8 cellular contexts compared by ENCODE assay signal in the genomic region with DNA sequence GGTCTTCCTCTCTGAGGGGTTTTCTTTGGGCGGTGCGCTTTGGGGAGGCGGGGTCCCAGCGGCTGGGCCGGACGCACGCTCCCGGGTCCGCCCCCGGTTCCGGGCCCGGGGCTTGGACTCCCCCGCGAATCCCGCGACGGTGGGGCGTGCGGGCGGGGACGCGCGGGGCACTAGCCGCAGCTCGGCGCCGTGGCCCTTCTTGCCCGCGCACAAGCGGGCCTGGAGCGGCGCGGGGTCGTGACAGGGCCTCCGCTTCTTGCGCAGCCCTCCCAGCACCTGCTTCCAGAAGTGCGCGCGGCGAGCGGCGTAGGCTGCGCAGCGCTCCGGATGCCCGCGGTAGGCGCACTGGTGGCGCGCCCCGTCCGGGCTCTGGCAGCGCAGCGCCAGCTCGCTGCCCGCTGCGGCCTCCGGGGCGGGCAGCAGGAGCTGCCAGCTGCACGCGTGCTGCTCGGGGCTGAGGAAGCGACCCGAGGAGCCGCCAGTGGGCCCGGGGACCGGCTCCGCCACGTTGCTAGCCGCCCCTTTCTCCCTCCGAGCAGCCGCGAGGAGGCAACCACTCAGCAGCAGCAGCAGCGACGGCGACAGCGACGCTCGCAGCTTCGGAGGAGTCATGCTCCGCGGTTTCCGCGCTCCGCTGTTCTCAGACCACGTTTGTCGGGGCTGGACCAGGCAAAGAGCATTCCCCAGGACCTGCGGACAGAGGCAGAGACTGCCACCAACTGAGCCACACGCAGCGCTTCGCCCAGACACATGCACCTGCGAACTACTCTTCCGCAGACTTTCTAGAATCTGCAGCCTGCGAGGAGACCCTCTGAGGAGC.
DNase-seq lines count a peak whose midpoint lies in the region; ATAC-seq lines count a peak whose summit lies in the region.

No MANE protein-coding gene starts in this region.

- in situ Hi-C loops in KBM-7 (cut with MboI; ENCODE audit: low pct_unique_long_range_greater_than_20kb, low sequenced_read_pairs) = no loop called here

- H2AFZ ChIP-seq in neuron (ENCODE audit: low read depth, low read length) = peak overlapping the region; percentile 54

- DNase-seq in ELR (ENCODE audit: low read depth) (peak; percentile 82), KBM-7 (peak; percentile 91), RKO (ENCODE audit: low spot score) (peak; percentile 90), foreskin melanocyte (peak; percentile 57), superior temporal gyrus (ENCODE audit: extremely low spot score) (peak; percentile 82)
- DNase-seq in activated effector memory CD4-positive, alpha-beta T cell treated with Interleukin-2 at 50 U/mL for 16 hours = peak; percentile 66

- peaks cover 21% of the 10 kb centered on the region for H3K36me3 ChIP-seq in neuron (ENCODE audit: insufficient read depth, low read length)

- peak; percentile 95 for ATAC-seq in GM21723 (IDR thresholded peaks at IDR 0.05; ENCODE audit: unreplicated experiment)

- H3K27me3 ChIP-seq in neuron (ENCODE audit: insufficient read depth, low read length) = no peaks in the 10 kb centered on the region

- H3K4me3 ChIP-seq in neuron (ENCODE audit: low read length) = peak overlapping the region; percentile 84

- H3K4me1 ChIP-seq in neuron (ENCODE audit: insufficient read depth, low read length) = peaks cover 21% of the 10 kb centered on the region

- peaks cover 6% of the 10 kb centered on the region for H3K9me3 ChIP-seq in neuron (ENCODE audit: low read length)

Comparison
In these comparisons a context has a peak if more than half of its experiments do, and no peak if none do; other contexts are left out.
1. Peak in every context shown above with its lines: DNase-seq, ATAC-seq and H3K4me3 ChIP-seq.